23 cellular contexts compared by ENCODE assay signal in the genomic region with DNA sequence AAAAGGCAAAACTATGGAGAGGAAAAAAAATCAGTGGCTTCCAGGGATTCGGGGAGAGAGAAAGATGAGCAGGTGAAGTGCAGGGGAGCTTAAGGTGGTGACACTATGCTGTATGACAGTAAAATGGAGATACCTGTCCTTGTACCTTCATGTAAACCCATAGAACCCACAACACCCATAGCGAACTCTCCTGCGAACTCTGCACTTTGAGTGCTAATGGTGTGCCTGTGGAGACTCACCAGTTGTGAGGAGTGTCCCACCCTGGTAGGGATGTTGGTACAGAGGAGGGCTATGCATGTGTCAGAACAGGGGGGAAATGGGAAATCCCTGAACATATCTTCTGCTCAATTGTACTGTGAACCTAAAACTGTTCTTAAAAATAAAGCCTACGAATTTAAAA. TPM values are rescaled to one million over a fixed set of nuclear protein-coding genes. Genes with fewer than 3 reads are reported as not detected.
"Had no signal": no experiment of that assay in that cellular context is flagged by ENCODE, and none has a peak within 500 bp of the region (broad histone marks: within the 10 kb centered on the region; RNA-seq: fewer than 3 reads in every experiment).

No MANE protein-coding gene starts in this region.

- H3K4me3 Mint-ChIP-seq: naive thymus-derived CD4-positive, alpha-beta T cell; nephron progenitor cell had no signal

- H3K36me3 ChIP-seq: heart left ventricle, stomach had no signal

- H3K27ac ChIP-seq: heart left ventricle, stomach had no signal

- H3K4me3 ChIP-seq: heart left ventricle, stomach had no signal

- H3K36me3 Mint-ChIP-seq: naive thymus-derived CD4-positive, alpha-beta T cell had no signal

- DNase-seq: effector CD8-positive, alpha-beta T cell; hippocampal formation; mammary epithelial cell; naive thymus-derived CD4-positive, alpha-beta T cell; nephron progenitor cell; right cardiac atrium; small intestine; stimulated activated CD4-positive, alpha-beta T cell treated with anti-CD3 and anti-CD28 coated beads, Interleukin-12 subunit alpha, Interleukin-12 subunit beta, amount 100 ng/mL, for 4 hours; stimulated activated naive CD4-positive, alpha-beta T cell; stomach; substantia nigra; trophoblast cell had no signal

- H3K4me1 ChIP-seq: heart left ventricle, stomach had no signal

- H3K27ac Mint-ChIP-seq: naive thymus-derived CD4-positive, alpha-beta T cell; nephron progenitor cell had no signal

- H3K4me1 Mint-ChIP-seq: naive thymus-derived CD4-positive, alpha-beta T cell had no signal

- ATAC-seq: esophagus mucosa; heart left ventricle; naive thymus-derived CD4-positive, alpha-beta T cell; right cardiac atrium had no signal

- H3K9me3 ChIP-seq: stomach had no signal

RNA-seq across cellular contexts. Expression of a gene that starts 42.8 kb away (rescaled TPM):
- total RNA-seq: dermis microvascular lymphatic vessel endothelial cell; esophagus mucosa; fibroblast of lung; frontal cortex; glomerular endothelial cell; kidney epithelial cell; mammary epithelial cell; mesenteric fat pad; mononuclear cell; naive thymus-derived CD4-positive, alpha-beta T cell; omental fat pad; right cardiac atrium had no signal
- polyA plus RNA-seq: fibroblast of lung; heart left ventricle; mammary epithelial cell; naive thymus-derived CD4-positive, alpha-beta T cell; right cardiac atrium; small intestine; stomach; urinary bladder had no signal
